In the genomic region with DNA sequence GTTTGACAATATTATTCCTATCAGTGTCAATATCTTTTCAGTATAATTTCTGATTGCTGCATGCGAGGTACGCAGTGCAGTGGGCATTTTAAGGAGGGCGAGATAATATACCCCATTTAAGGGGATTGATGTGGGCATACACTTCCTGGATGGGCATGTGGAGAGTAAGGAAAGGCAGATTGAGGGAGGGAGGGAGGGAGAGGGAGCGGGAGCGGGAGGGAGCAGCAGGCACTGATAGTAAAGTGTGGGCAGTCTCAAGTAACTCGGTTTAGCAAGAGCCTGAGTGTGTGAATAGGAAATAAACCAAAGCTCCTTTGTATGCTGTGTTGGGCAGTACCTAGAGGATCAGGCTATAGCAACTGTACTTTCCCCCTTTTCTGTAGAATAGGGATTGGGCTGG, we compare ENCODE assay signal across 1 cellular context.
TF ChIP-seq lines count a peak whose summit lies in the region.

No MANE protein-coding gene starts in this region.

TF ChIP-seq in HepG2, 621 proteins besides CTCF, POLR2A, EP300 and RAD21 (continued from another document):
- TF ChIP-seq, protein P1, sequence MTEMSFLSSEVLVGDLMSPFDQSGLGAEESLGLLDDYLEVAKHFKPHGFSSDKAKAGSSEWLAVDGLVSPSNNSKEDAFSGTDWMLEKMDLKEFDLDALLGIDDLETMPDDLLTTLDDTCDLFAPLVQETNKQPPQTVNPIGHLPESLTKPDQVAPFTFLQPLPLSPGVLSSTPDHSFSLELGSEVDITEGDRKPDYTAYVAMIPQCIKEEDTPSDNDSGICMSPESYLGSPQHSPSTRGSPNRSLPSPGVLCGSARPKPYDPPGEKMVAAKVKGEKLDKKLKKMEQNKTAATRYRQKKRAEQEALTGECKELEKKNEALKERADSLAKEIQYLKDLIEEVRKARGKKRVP (CRISPR knock-in tag; IDR thresholded peaks at IDR 0.05), result no peak
- TF ChIP-seq PITX1 (CRISPR knock-in tag; IDR thresholded peaks at IDR 0.05) (no peak), ZNF891 (CRISPR knock-in tag; IDR thresholded peaks at IDR 0.05) (no peak)
TF ChIP-seq in HepG2: peak in this region for 0.
